Comparison of ENCODE assay signal across 1 cellular context in genomic region chr9:98075332-98075805, GRCh38.
TF ChIP-seq lines count a peak whose summit lies in the region.

No MANE protein-coding gene starts in this region.

TF ChIP-seq in GM23338, 12 proteins besides CTCF, POLR2A, EP300 and RAD21 (continued from another document):
- TF ChIP-seq POLR2AphosphoS5 (IDR thresholded peaks at IDR 0.05; ENCODE audit: low read depth), result no peak
- no peak for TF ChIP-seq EZH2 (IDR thresholded peaks at IDR 0.05; ENCODE audit: low read depth, unreplicated experiment)
- TF ChIP-seq ZNF331 (CRISPR knock-in tag; IDR thresholded peaks at IDR 0.05; ENCODE audit: low read depth), result no peak
- TF ChIP-seq ETS1 (IDR thresholded peaks at IDR 0.05), result no peak
- TF ChIP-seq ZNF114 (CRISPR knock-in tag; IDR thresholded peaks at IDR 0.05), result no peak
- TF ChIP-seq CREB1 (CRISPR knock-in tag; IDR thresholded peaks at IDR 0.05; ENCODE audit: low read depth), result no peak
- TF ChIP-seq NANOG (IDR thresholded peaks at IDR 0.05; ENCODE audit: borderline replicate concordance), result no peak
- TF ChIP-seq JUNB (IDR thresholded peaks at IDR 0.05; ENCODE audit: unreplicated experiment), result no peak
